Comparison of ENCODE assay signal across 8 cellular contexts in genomic region chr12:67593041-67593870, GRCh38. TPM values are rescaled to one million over a fixed set of nuclear protein-coding genes. Genes with fewer than 3 reads are reported as not detected.
DNase-seq lines count a peak whose midpoint lies in the region; ATAC-seq and TF ChIP-seq lines count a peak whose summit lies in the region.

No MANE protein-coding gene starts in this region.

- H3K36me3 Mint-ChIP-seq in activated T-helper 17 cell treated with anti-CD3 and anti-CD28 coated beads, Interleukin-2, amount 50 U/mL, for 72 hours (ENCODE audit: low read depth), result no peaks in the 10 kb centered on the region

- H3K9me3 Mint-ChIP-seq in activated T-helper 17 cell treated with anti-CD3 and anti-CD28 coated beads, Interleukin-2, amount 50 U/mL, for 72 hours, result peaks cover 3% of the 10 kb centered on the region

- no peaks in the 10 kb centered on the region for H3K27me3 Mint-ChIP-seq in activated T-helper 17 cell treated with anti-CD3 and anti-CD28 coated beads, Interleukin-2, amount 50 U/mL, for 72 hours

- peak overlapping the region; percentile 56 for H3K4me3 Mint-ChIP-seq in activated T-helper 17 cell treated with anti-CD3 and anti-CD28 coated beads, Interleukin-2, amount 50 U/mL, for 72 hours

- H3K4me1 Mint-ChIP-seq in activated T-helper 17 cell treated with anti-CD3 and anti-CD28 coated beads, Interleukin-2, amount 50 U/mL, for 72 hours, result peaks cover 26% of the 10 kb centered on the region

- TF ChIP-seq CTCF in mucosa of descending colon (IDR thresholded peaks at IDR 0.05), result no peak

- H3K4me1 ChIP-seq in mucosa of descending colon (ENCODE audit: low read depth), result no peaks in the 10 kb centered on the region

- no peaks in the 10 kb centered on the region for H3K9me3 ChIP-seq in mucosa of descending colon

- no peaks in the 10 kb centered on the region for H3K36me3 ChIP-seq in mucosa of descending colon (ENCODE audit: low read depth)

- H3K27ac Mint-ChIP-seq in activated T-helper 17 cell treated with anti-CD3 and anti-CD28 coated beads, Interleukin-2, amount 50 U/mL, for 72 hours, result peak overlapping the region; percentile 86

- intact Hi-C loops in mucosa of descending colon (cut with DNase I, micrococcal nuclease), result no loop called here

- no peak overlapping the region for H3K4me3 ChIP-seq in mucosa of descending colon

- ATAC-seq in HG02885 (IDR thresholded peaks at IDR 0.05; ENCODE audit: poor library complexity, unreplicated experiment) (peak; percentile 14), mucosa of descending colon (peak; percentile 91), HG02938 (IDR thresholded peaks at IDR 0.05; ENCODE audit: unreplicated experiment) (no peak), HG02798 (IDR thresholded peaks at IDR 0.05; ENCODE audit: poor library complexity, unreplicated experiment) (no peak)
- ATAC-seq in activated T-helper 17 cell treated with anti-CD3 and anti-CD28 coated beads, Interleukin-2, amount 50 U/mL, for 72 hours (replicated peaks), result peak; percentile 49

- DNase-seq in DMS53 (lab: John Stamatoyannopoulos, UW), result peak; percentile 98
- DNase-seq in mucosa of descending colon, result peak in 1 of 3 donors; percentile 80
- no peak for DNase-seq in hippocampal formation (lab: John Stamatoyannopoulos, UW)
- no peak for DNase-seq in NCI-H82 (lab: John Stamatoyannopoulos, UW)

RNA-seq across cellular contexts. Expression of gene DYRK2, which starts 55.3 kb away (rescaled TPM):
- 10 to 100 TPM; 16.6 to 17.6 TPM for total RNA-seq in activated T-helper 17 cell treated with anti-CD3 and anti-CD28 coated beads, Interleukin-2, amount 50 U/mL, for 72 hours
- total RNA-seq in mucosa of descending colon, result 100 to 1,000 TPM in 2 of 3 donors, 10 to 100 TPM in 1; 65.2 to 161 (median 111) TPM

Comparison
In these comparisons a context has a peak if more than half of its experiments do, and no peak if none do; other contexts are left out.
1. ATAC-seq: peak in HG02885 (single experiment), activated T-helper 17 cell treated with anti-CD3 and anti-CD28 coated beads, Interleukin-2, amount 50 U/mL, for 72 hours (single experiment) and mucosa of descending colon (single experiment); none in HG02938 (single experiment) and HG02798 (single experiment).